8 cellular contexts compared by ENCODE assay signal in the genomic region with DNA sequence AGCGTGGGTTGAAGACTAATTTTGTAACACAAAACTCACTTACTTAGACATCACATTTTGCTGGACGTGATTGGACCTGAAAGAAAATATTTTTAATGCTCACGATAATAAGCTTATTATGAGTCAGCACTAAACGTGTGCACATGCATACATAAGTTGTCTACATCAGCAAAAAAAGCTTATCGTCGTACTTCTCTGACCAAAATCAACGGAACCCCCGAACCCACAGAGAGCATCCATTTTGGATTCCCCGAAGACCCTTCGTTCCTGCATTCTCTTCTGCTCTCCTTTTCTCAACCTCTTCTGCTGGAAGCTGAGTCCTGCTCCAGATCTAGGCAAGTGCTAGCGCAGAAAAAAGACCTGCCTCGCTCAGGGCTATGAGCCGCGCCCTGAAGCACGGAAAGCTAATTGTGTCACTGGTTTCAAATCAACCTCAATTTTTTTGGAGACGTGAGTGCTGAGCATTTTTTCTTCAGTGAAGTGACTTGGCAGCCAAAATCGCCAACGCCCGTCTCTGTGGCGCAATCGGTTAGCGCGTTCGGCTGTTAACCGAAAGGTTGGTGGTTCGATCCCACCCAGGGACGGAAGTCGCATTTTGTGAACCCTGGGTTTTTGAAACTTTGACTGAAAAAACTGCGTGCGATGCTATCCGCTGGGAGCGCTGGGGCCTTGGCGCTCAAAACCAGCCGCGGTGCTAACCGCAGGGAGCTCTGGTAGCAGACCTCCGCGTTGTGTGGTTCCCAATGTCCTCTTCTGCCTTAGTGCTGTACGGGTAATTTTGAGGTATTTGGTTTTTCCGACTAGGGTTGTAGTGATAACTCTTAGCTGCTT. TPM values are rescaled to one million over a fixed set of nuclear protein-coding genes. Genes with fewer than 3 reads are reported as not detected.
A peak's percentile ranks its signal among the peaks of the same experiment; 100 is the strongest.
DNase-seq lines count a peak whose midpoint lies in the region; ATAC-seq lines count a peak whose summit lies in the region.
"Not testable (repeated sequence)": the region's sequence is repeated elsewhere in the genome, so short reads cannot be mapped to it uniquely, and the experiment has no call there.

No MANE protein-coding gene starts in this region.

- H3K9me3 ChIP-seq in CD4-positive, CD25-positive, alpha-beta regulatory T cell (ENCODE audit: control insufficient read depth in 2 of 2, low read length in 2 of 2); effector memory CD4-positive, alpha-beta T cell (ENCODE audit: control insufficient read depth, low read length): not testable (repeated sequence)

- peaks cover 26% of the 10 kb centered on the region for H3K27me3 Mint-ChIP-seq in CD4-positive, CD25-positive, alpha-beta regulatory T cell
- H3K27me3 Mint-ChIP-seq in memory B cell, result not testable (repeated sequence)

- H3K4me3 ChIP-seq in CD4-positive, CD25-positive, alpha-beta regulatory T cell (ENCODE audit: low read depth, low read length), result peak overlapping the region; percentile 86
- peak overlapping the region; percentile 61 for H3K4me3 ChIP-seq in effector memory CD4-positive, alpha-beta T cell (ENCODE audit: insufficient read depth, low read depth, low read length, poor library complexity, severe bottlenecking)

- H3K9me3 Mint-ChIP-seq in CD4-positive, CD25-positive, alpha-beta regulatory T cell; memory B cell: not testable (repeated sequence)

- H3K4me1 Mint-ChIP-seq in CD4-positive, CD25-positive, alpha-beta regulatory T cell, result peaks cover 19 to 44% (median 26%) of the 10 kb centered on the region in 4 donors
- H3K4me1 Mint-ChIP-seq in memory B cell, result peaks cover 27% of the 10 kb centered on the region

- H3K27me3 ChIP-seq in CD4-positive, CD25-positive, alpha-beta regulatory T cell (ENCODE audit: control insufficient read depth, insufficient read depth, low read length); effector memory CD4-positive, alpha-beta T cell (replicated peaks; ENCODE audit: control insufficient read depth, insufficient read depth, low read length, poor library complexity, severe bottlenecking): not testable (repeated sequence)

- not testable (repeated sequence) for H3K4me1 ChIP-seq in CD4-positive, CD25-positive, alpha-beta regulatory T cell (ENCODE audit: control insufficient read depth, insufficient read depth, low read length, poor library complexity, severe bottlenecking); effector memory CD4-positive, alpha-beta T cell (ENCODE audit: control insufficient read depth, insufficient read depth, low read length, poor library complexity, severe bottlenecking)

- H3K4me3 Mint-ChIP-seq in CD4-positive, CD25-positive, alpha-beta regulatory T cell, result peak overlapping the region; percentile 90 to 98 (median 94)
- peak overlapping the region; percentile 94 for H3K4me3 Mint-ChIP-seq in memory B cell

- DNase-seq in CD4-positive, CD25-positive, alpha-beta regulatory T cell, result peak; percentile 60 to 88 (median 87)
- DNase-seq in NK-92 treated with Interleukin-12 subunit alpha and Interleukin-12 subunit beta, amount 100 ng/mL, for 24 hours (lab: John Stamatoyannopoulos, UW), result peak; percentile 87
- DNase-seq in activated CD8-positive, alpha-beta memory T cell treated with anti-CD3 and anti-CD28 coated beads for 4 hours (ENCODE audit: low read depth in 2 of 2), result peak; percentile 85 to 90
- DNase-seq in effector memory CD4-positive, alpha-beta T cell, result peak; percentile 73 to 77 (median 75)
- peak; percentile 89 to 92 for DNase-seq in memory B cell (ENCODE audit: low spot score in 2 of 2)
- DNase-seq in stimulated activated CD4-positive, alpha-beta T cell treated with anti-CD3 and anti-CD28 coated beads, TNF-alpha, amount 100 ng/mL, for 4 hours (ENCODE audit: low read depth in 3 of 3), result peak; percentile 89 to 100 (median 94)

- ATAC-seq in CD4-positive, CD25-positive, alpha-beta regulatory T cell (ENCODE audit: low read depth in 2 of 2), result peak; percentile 69 to 71
- ATAC-seq in GM19438 (IDR thresholded peaks at IDR 0.05; ENCODE audit: low read depth, unreplicated experiment) (peak; percentile 53), HG03521 (IDR thresholded peaks at IDR 0.05; ENCODE audit: unreplicated experiment) (peak; percentile 54), memory B cell (ENCODE audit: low read depth) (peak; percentile 70)

- peak overlapping the region; percentile 96 to 100 (median 96) for H3K27ac Mint-ChIP-seq in CD4-positive, CD25-positive, alpha-beta regulatory T cell
- H3K27ac Mint-ChIP-seq in memory B cell, result peak overlapping the region; percentile 99

- H3K27ac ChIP-seq in CD4-positive, CD25-positive, alpha-beta regulatory T cell (ENCODE audit: insufficient read depth, low read length, poor library complexity, severe bottlenecking), result peak overlapping the region; percentile 47
- H3K27ac ChIP-seq in effector memory CD4-positive, alpha-beta T cell (ENCODE audit: insufficient read depth, low read length, poor library complexity, severe bottlenecking), result peak overlapping the region; percentile 59

- H3K36me3 Mint-ChIP-seq in CD4-positive, CD25-positive, alpha-beta regulatory T cell; memory B cell: not testable (repeated sequence)

- H3K36me3 ChIP-seq in CD4-positive, CD25-positive, alpha-beta regulatory T cell (ENCODE audit: control insufficient read depth, insufficient read depth, low read length); effector memory CD4-positive, alpha-beta T cell (ENCODE audit: control insufficient read depth, insufficient read depth, low read length): not testable (repeated sequence)

RNA-seq across cellular contexts. Expression of a gene that starts 9.7 kb away (rescaled TPM):
- not detected for total RNA-seq in CD4-positive, CD25-positive, alpha-beta regulatory T cell
- polyA plus RNA-seq in CD4-positive, CD25-positive, alpha-beta regulatory T cell, result under 1 TPM in 3 of 4 donors, not detected in 1; 0.52 to 0.83 (median 0.79) TPM

RNA-seq across cellular contexts. Expression of a gene that starts 15.6 kb away (rescaled TPM):
- not detected for total RNA-seq in CD4-positive, CD25-positive, alpha-beta regulatory T cell
- not detected for polyA plus RNA-seq in CD4-positive, CD25-positive, alpha-beta regulatory T cell

RNA-seq across cellular contexts. Expression of a gene that starts 34.7 kb away (rescaled TPM):
- not detected for total RNA-seq in CD4-positive, CD25-positive, alpha-beta regulatory T cell
- polyA plus RNA-seq in CD4-positive, CD25-positive, alpha-beta regulatory T cell, result under 1 TPM in 2 of 4 donors, not detected in 2; 0.17 to 0.76 TPM

Comparison
In these comparisons a context has a peak if more than half of its experiments do, and no peak if none do; other contexts are left out.
1. Peak in every context shown above with its lines: DNase-seq, ATAC-seq, H3K4me3 ChIP-seq and H3K27ac ChIP-seq.